ENCODE assay signal across 11 cellular contexts in the genomic region with DNA sequence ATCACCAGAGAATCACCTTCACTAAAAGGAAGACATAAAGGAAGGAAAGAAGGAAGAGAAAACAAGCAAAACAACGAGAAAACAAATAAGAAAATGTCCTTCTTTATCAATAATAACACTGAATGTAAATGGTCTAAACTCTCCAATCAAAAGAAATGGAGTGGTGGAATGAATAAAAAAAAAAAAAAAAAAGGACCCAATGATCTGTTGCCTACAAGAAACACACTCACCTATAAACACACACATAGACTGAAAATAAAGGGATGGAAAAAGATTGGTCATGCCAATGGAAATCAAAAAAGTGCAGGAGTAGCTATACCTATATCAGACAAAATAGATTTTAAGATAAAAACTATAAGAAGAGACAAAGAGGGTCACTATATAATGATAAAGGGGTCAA.
"Had no signal": no experiment of that assay in that cellular context is flagged by ENCODE, and none has a peak within 500 bp of the region (broad histone marks: within the 10 kb centered on the region; RNA-seq: fewer than 3 reads in every experiment).

No MANE protein-coding gene starts in this region.

- DNase-seq: GM23248, GOT3, H7, HFFc6, Karpas-422, KBM-7 had no signal

- H3K4me3 Mint-ChIP-seq: HFFc6, IgD-negative memory B cell had no signal

- H3K4me3 ChIP-seq: GM23248, HAP-1 had no signal

- H3K27ac Mint-ChIP-seq: HFFc6 had no signal

- H2AFZ ChIP-seq: GM23248 had no signal

- H3K4me1 ChIP-seq: HAP-1 had no signal

- FAIRE-seq: HepG2 had no signal

- ATAC-seq: HCT116, HepG2 had no signal

- H3K4me2 ChIP-seq: KMS-11 had no signal

- H3K27ac ChIP-seq: GM23248, KMS-11 had no signal

- H3K9ac ChIP-seq: GM23248, KMS-11 had no signal

- H3K36me3 ChIP-seq: HAP-1 had no signal
